In genomic region chr3:29764603-29765254, GRCh38 we compare ENCODE assay signal across 8 cellular contexts.
DNase-seq lines count a peak whose midpoint lies in the region; ATAC-seq, FAIRE-seq and TF ChIP-seq lines count a peak whose summit lies in the region.

No MANE protein-coding gene starts in this region.

- DNase-seq in G401 (ENCODE audit: low spot score) = peak; percentile 9
- peak; percentile 80 for DNase-seq in NCI-H446 treated with DMSO at 0.1 percent for 48 hours (lab: John Stamatoyannopoulos, UW)
- DNase-seq in endothelial cell of umbilical vein (ENCODE audit: low read depth, low spot score) = peak; percentile 83
- DNase-seq in psoas muscle = no peak
- no peak for DNase-seq in H7
- no peak for DNase-seq in GM20000 (ENCODE audit: low spot score)
- DNase-seq in Karpas-422 = no peak

- H3K4me3 ChIP-seq in endothelial cell of umbilical vein (replicated peaks in 1 of 3; ENCODE audit: insufficient read depth in 1 of 3, low read depth in 1 of 3, low read length in 3 of 3) (no peak overlapping the region), psoas muscle (no peak overlapping the region), H7 (ENCODE audit: insufficient read depth, low read depth, low read length) (no peak overlapping the region), Karpas-422 (ENCODE audit: low read length) (no peak overlapping the region)

- in situ Hi-C loops in G401 (cut with HindIII; ENCODE audit: low sequenced_read_pairs) = no loop called here

- H3K4me2 ChIP-seq in endothelial cell of umbilical vein (ENCODE audit: insufficient read depth, low read length) (peak overlapping the region; percentile 26), Karpas-422 (ENCODE audit: low read depth, low read length, poor library complexity, severe bottlenecking) (no peak overlapping the region)

- no peaks in the 10 kb centered on the region for H3K9me2 ChIP-seq in Karpas-422 (replicated peaks; ENCODE audit: insufficient read depth, low read length)

- peak; percentile 36 to 47 for TF ChIP-seq CTCF in endothelial cell of umbilical vein (IDR thresholded peaks at IDR 0.05; ENCODE audit: extremely low read depth in 1 of 2, insufficient read depth in 1 of 2, low read depth in 1 of 2, low read length in 2 of 2)
- peak; percentile 61 for TF ChIP-seq CTCF in psoas muscle (IDR thresholded peaks at IDR 0.05)
- TF ChIP-seq CTCF in GM20000 (IDR thresholded peaks at IDR 0.05; ENCODE audit: extremely low read depth, missing control alignments) = no peak

- BruUV-seq in endothelial cell of umbilical vein (replicated peaks; lab: Mats Ljungman, UMichigan) = no TSS peak

- peak; percentile 89 for FAIRE-seq in endothelial cell of umbilical vein (lab: Jason Lieb, UNC)

- no peaks in the 10 kb centered on the region for H3K27me3 ChIP-seq in endothelial cell of umbilical vein (ENCODE audit: control insufficient read depth in 2 of 2, insufficient read depth in 2 of 2, low read length in 2 of 2)
- no peaks in the 10 kb centered on the region for H3K27me3 ChIP-seq in psoas muscle (ENCODE audit: insufficient read depth in 3 of 3, low read length in 2 of 3)
- H3K27me3 ChIP-seq in H7 (ENCODE audit: control insufficient read depth, insufficient read depth, low read length) = no peaks in the 10 kb centered on the region
- H3K27me3 ChIP-seq in Karpas-422 (ENCODE audit: low read length) = no peaks in the 10 kb centered on the region

- H3K9me3 ChIP-seq in endothelial cell of umbilical vein (replicated peaks; ENCODE audit: control insufficient read depth, insufficient read depth, low read length) (no peaks in the 10 kb centered on the region), psoas muscle (no peaks in the 10 kb centered on the region), Karpas-422 (ENCODE audit: low read length) (peaks cover 2% of the 10 kb centered on the region; the same call in 1 of the 2 replicates)

- dilution Hi-C loops in endothelial cell of umbilical vein (cut with MboI; ENCODE audit: extremely low pct_ligation_motif_present, low sequenced_read_pairs) = no loop called here

- no peak for TF ChIP-seq POLR2A in endothelial cell of umbilical vein (IDR thresholded peaks at IDR 0.05; ENCODE audit: low read depth, low read length)

- POLR2A ChIA-PET in endothelial cell of umbilical vein (lab: Charles Lee) = interaction anchor here (0.5 to 1.5 kb wide), 3 partner anchors 70 to 483 kb away, joined by 4 to 7 read pairs (median 5); no protein-coding TSS in a partner anchor

- H4K20me1 ChIP-seq in endothelial cell of umbilical vein (replicated peaks; ENCODE audit: control insufficient read depth, extremely low read depth, insufficient read depth, low read length) (no peaks in the 10 kb centered on the region), Karpas-422 (ENCODE audit: insufficient read depth, low read depth, low read length) (no peaks in the 10 kb centered on the region)

- peak in 2 of 4 donors; percentile 55 to 59 for ATAC-seq in psoas muscle
- ATAC-seq in HG02678 (IDR thresholded peaks at IDR 0.05; ENCODE audit: unreplicated experiment) = no peak

- WGBS in psoas muscle, 3 donors = 49 to 56% (median 52%) methylated on average over 2 of the region's 2 CpGs

- peaks cover 14% of the 10 kb centered on the region for H3K4me1 ChIP-seq in endothelial cell of umbilical vein (ENCODE audit: control insufficient read depth, extremely low read depth, insufficient read depth, low read length)
- H3K4me1 ChIP-seq in psoas muscle = peaks cover 18% of the 10 kb centered on the region
- no peaks in the 10 kb centered on the region for H3K4me1 ChIP-seq in Karpas-422 (ENCODE audit: low read length)

- CTCF ChIA-PET in endothelial cell of umbilical vein (lab: Charles Lee) = interaction anchor here (0.9 to 4.1 kb wide), 18 partner anchors 41 to 1097 kb away, joined by 3 to 66 read pairs (median 4); partner anchors contain the start of gene RBMS3

- intact Hi-C loops in endothelial cell of umbilical vein (cut with micrococcal nuclease) = loop anchor here (1.0 to 10.0 kb wide), 7 partner anchors 322 to 990 kb away; partner anchors contain the start of gene RBMS3
- intact Hi-C loops in psoas muscle (cut with DNase I) = loop anchor here (5.0 to 10.0 kb wide), 2 partner anchors 480 to 622 kb away; partner anchors contain the start of gene RBMS3 (in 1 of the 2)

- H3K36me3 ChIP-seq in endothelial cell of umbilical vein (ENCODE audit: control insufficient read depth in 2 of 2, extremely low read depth in 1 of 2, insufficient read depth in 2 of 2, low read length in 2 of 2) (no peaks in the 10 kb centered on the region), psoas muscle (ENCODE audit: insufficient read depth in 1 of 2, low read depth in 1 of 2) (no peaks in the 10 kb centered on the region), H7 (replicated peaks; ENCODE audit: control insufficient read depth, insufficient read depth, low read length) (no peaks in the 10 kb centered on the region), Karpas-422 (ENCODE audit: insufficient read depth, low read length) (no peaks in the 10 kb centered on the region)

- no peak overlapping the region for H3K27ac ChIP-seq in endothelial cell of umbilical vein (ENCODE audit: insufficient read depth, low read depth, low read length)
- H3K27ac ChIP-seq in psoas muscle = no peak overlapping the region
- H3K27ac ChIP-seq in Karpas-422 (ENCODE audit: low read length) = no peak overlapping the region

- no peak overlapping the region for H3K9ac ChIP-seq in endothelial cell of umbilical vein (replicated peaks; ENCODE audit: extremely low read depth, insufficient read depth, low read length)
- H3K9ac ChIP-seq in Karpas-422 (ENCODE audit: low read length) = no peak overlapping the region

- no peak overlapping the region for H2AFZ ChIP-seq in endothelial cell of umbilical vein (ENCODE audit: low read depth, low read length)
- no peak overlapping the region for H2AFZ ChIP-seq in Karpas-422 (ENCODE audit: low read length)

- no peaks in the 10 kb centered on the region for H3K9me1 ChIP-seq in endothelial cell of umbilical vein (replicated peaks; ENCODE audit: control insufficient read depth, extremely low read depth, insufficient read depth, low read length)

- H3K79me2 ChIP-seq in endothelial cell of umbilical vein (ENCODE audit: control insufficient read depth, insufficient read depth, low read length) = no peaks in the 10 kb centered on the region
- H3K79me2 ChIP-seq in Karpas-422 (ENCODE audit: low read length) = no peaks in the 10 kb centered on the region

TF ChIP-seq in endothelial cell of umbilical vein, 7 proteins besides CTCF, POLR2A, EP300 and RAD21:
- TF ChIP-seq POLR2AphosphoS5 (IDR thresholded peaks at IDR 0.05; ENCODE audit: insufficient read depth, low read depth, low read length) (no peak), MAX (IDR thresholded peaks at IDR 0.05; ENCODE audit: insufficient read depth, insufficient read length) (no peak)

Comparison
In these comparisons a context has a peak if more than half of its experiments do, and no peak if none do; other contexts are left out.
1. DNase-seq: peak in G401 (single experiment), NCI-H446 treated with DMSO at 0.1 percent for 48 hours (single experiment) and endothelial cell of umbilical vein (single experiment); none in psoas muscle (0 of 2), H7 (single experiment), GM20000 (single experiment) and Karpas-422 (single experiment).